ENCODE assay signal across 18 cellular contexts in the genomic region with DNA sequence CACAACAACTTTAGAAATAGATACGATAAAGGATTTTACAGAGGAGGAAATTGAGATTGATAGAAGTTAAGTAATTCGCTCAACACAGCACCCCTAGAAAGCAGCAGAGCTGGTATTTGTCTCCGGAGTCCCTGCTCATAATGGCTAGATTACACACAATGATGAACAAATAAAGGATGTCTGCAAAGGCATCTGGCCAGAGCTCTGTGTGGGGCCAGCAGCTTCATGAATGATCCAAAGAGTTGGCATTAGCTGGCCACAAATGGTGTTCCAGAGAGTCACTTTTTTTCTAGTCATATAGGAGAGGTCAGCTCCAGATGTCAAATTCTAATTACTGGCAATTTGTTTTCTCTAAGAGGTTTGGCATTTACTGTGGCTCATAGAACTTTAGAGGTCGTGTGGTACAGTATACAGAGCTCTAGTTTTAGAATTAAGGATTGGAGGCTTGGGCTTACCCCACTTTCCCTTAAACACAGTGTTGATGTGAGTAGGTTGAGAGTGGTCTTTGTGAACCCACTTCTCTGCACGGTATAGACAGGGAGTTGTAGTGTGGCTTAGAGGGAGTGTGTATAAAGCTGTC.
A peak's percentile ranks its signal among the peaks of the same experiment; 100 is the strongest.
DNase-seq lines count a peak whose midpoint lies in the region; ATAC-seq and TF ChIP-seq lines count a peak whose summit lies in the region.
"Had no signal": no experiment of that assay in that cellular context is flagged by ENCODE, and none has a peak within 500 bp of the region (broad histone marks: within the 10 kb centered on the region; RNA-seq: fewer than 3 reads in every experiment).

No MANE protein-coding gene starts in this region.

- H3K27me3 ChIP-seq in PC-3 (ENCODE audit: low read length) (peaks cover 15% of the 10 kb centered on the region; the same call in 1 of the 2 replicates), vagina (no peaks in the 10 kb centered on the region)

- no peaks in the 10 kb centered on the region for H3F3A ChIP-seq in PC-3 (ENCODE audit: low read length, unreplicated experiment)

- H3K4me3 Mint-ChIP-seq in HFFc6: no peak overlapping the region
- H3K4me3 Mint-ChIP-seq: GM23338 had no signal

- no peak overlapping the region for H2AFZ ChIP-seq in PC-3 (ENCODE audit: low read length)
- H2AFZ ChIP-seq: GM23338 had no signal

- H3K4me2 ChIP-seq in PC-3 (ENCODE audit: low read length): no peak overlapping the region
- H3K4me2 ChIP-seq: GM23338 had no signal

- intact Hi-C loops in PC-3 (cut with micrococcal nuclease): no loop called here
- intact Hi-C loops in sciatic nerve (cut with DNase I): no loop called here
- intact Hi-C loops in vagina (cut with DNase I): no loop called here

- H3K9me3 ChIP-seq in PC-3 (ENCODE audit: low read length) (no peaks in the 10 kb centered on the region), vagina (no peaks in the 10 kb centered on the region)
- H3K9me3 ChIP-seq: Caco-2 had no signal

- TF ChIP-seq POLR2A in vagina (IDR thresholded peaks at IDR 0.05): no peak

- H3K36me3 ChIP-seq in PC-3 (ENCODE audit: low read depth, low read length) (no peaks in the 10 kb centered on the region), vagina (no peaks in the 10 kb centered on the region)

- peaks cover 12% of the 10 kb centered on the region for H3K4me1 ChIP-seq in PC-3 (ENCODE audit: insufficient read depth, low read length)
- peaks cover 5% of the 10 kb centered on the region for H3K4me1 ChIP-seq in vagina

- H3K9me2 ChIP-seq in PC-3 (replicated peaks; ENCODE audit: low read length): no peaks in the 10 kb centered on the region

- H3K27ac ChIP-seq in PC-3 (ENCODE audit: low read length) (no peak overlapping the region), vagina (no peak overlapping the region), RWPE1 (no peak overlapping the region)
- H3K27ac ChIP-seq: HL-60 had no signal

- BruUV-seq in PC-3 (replicated peaks; lab: Mats Ljungman, UMichigan): no TSS peak

- POLR2A ChIA-PET in PC-3 (lab: Charles Lee; ENCODE audit: unreplicated experiment): no interaction called here
- POLR2A ChIA-PET in RWPE1 (lab: Yijun Ruan, JAX; ENCODE audit: low non-redundant PET): no interaction called here

- no peak for TF ChIP-seq CTCF in HFFc6 (IDR thresholded peaks at IDR 0.05)
- no peak for TF ChIP-seq CTCF in PC-3 (conservative IDR thresholded peaks at IDR 0.05; ENCODE audit: low read depth, low read length)
- no peak for TF ChIP-seq CTCF in vagina (IDR thresholded peaks at IDR 0.05)
- no peak for TF ChIP-seq CTCF in RWPE1 (conservative IDR thresholded peaks at IDR 0.05; ENCODE audit: low read depth)

- peak overlapping the region; percentile 38; the same call in 1 of the 2 replicates for H3K27ac Mint-ChIP-seq in HFFc6
- H3K27ac Mint-ChIP-seq: GM23338 had no signal

- no peaks in the 10 kb centered on the region for H3K79me2 ChIP-seq in PC-3 (ENCODE audit: low read length)

- peaks cover 45% of the 10 kb centered on the region for H3K36me3 Mint-ChIP-seq in HFFc6 (ENCODE audit: low read depth)

- H3K4me3 ChIP-seq in PC-3 (ENCODE audit: low read length): no peak overlapping the region
- no peak overlapping the region for H3K4me3 ChIP-seq in vagina
- H3K4me3 ChIP-seq: GM23338, K562 had no signal

- peak; percentile 35 for ATAC-seq in PC-3
- ATAC-seq in sciatic nerve: no peak
- ATAC-seq: GM23338, K562 had no signal

- H3K9ac ChIP-seq in PC-3 (ENCODE audit: low read length): no peak overlapping the region

- peaks cover 83% of the 10 kb centered on the region for H3K4me1 Mint-ChIP-seq in HFFc6 (ENCODE audit: low read depth)

- peaks cover 3% of the 10 kb centered on the region for H3K27me3 Mint-ChIP-seq in HFFc6 (ENCODE audit: insufficient read depth)

- CTCF ChIA-PET in PC-3 (lab: Charles Lee) (no interaction called here), RWPE1 (lab: Yijun Ruan, JAX) (no interaction called here)

- peaks cover 14% of the 10 kb centered on the region for H3K9me3 Mint-ChIP-seq in HFFc6
- H3K9me3 Mint-ChIP-seq: GM23338 had no signal

- DNase-seq in AG08395 (ENCODE audit: low spot score) (peak; percentile 27), HFFc6 (no peak), PC-3 (no peak), fibroblast of gingiva (ENCODE audit: low read depth) (peak; percentile 73), sciatic nerve (ENCODE audit: low spot score) (no peak), T-helper 9 cell (no peak), vagina (ENCODE audit: extremely low spot score in 2 of 2) (no peak), RWPE1 (ENCODE audit: low spot score) (no peak)
- DNase-seq: Caco-2, DMS79, GF-D8, NCI-H1105 treated with DMSO at 0.1 percent for 48 hours, NCI-H187, NCI-H774, RPMI8226 had no signal

- no peaks in the 10 kb centered on the region for H4K20me1 ChIP-seq in PC-3 (ENCODE audit: low read length)

Comparison
In these comparisons a context has a peak if more than half of its experiments do, and no peak if none do; other contexts are left out.
1. DNase-seq: peak in AG08395 (single experiment) and fibroblast of gingiva (single experiment); none in HFFc6 (single experiment), PC-3 (single experiment), sciatic nerve (single experiment), T-helper 9 cell (single experiment), vagina (0 of 2) and RWPE1 (single experiment).